ENCODE assay signal across 9 cellular contexts in genomic region chr1:109793486-109794318, GRCh38. TPM values are rescaled to one million over a fixed set of nuclear protein-coding genes. Genes with fewer than 3 reads are reported as not detected.
DNase-seq lines count a peak whose midpoint lies in the region; ATAC-seq and TF ChIP-seq lines count a peak whose summit lies in the region.
"Had no signal": no experiment of that assay in that cellular context is flagged by ENCODE, and none has a peak within 500 bp of the region (broad histone marks: within the 10 kb centered on the region; RNA-seq: fewer than 3 reads in every experiment).

No MANE protein-coding gene starts in this region.

- H3K9me3 Mint-ChIP-seq in T-helper 1 cell treated with Interleukin-12 subunit alpha and Interleukin-12 subunit beta and Interleukin-4 antibody, amounts not matched to agents 30 μg/mL and 1 μg/mL, for 36 hours = no peaks in the 10 kb centered on the region
- no peaks in the 10 kb centered on the region for H3K9me3 Mint-ChIP-seq in activated T-cell treated with anti-CD3 and anti-CD28 coated beads, Interleukin-2, amount 50 U/mL, for 24 hours

- WGBS in gastroesophageal sphincter (ENCODE audit: low coverage in 1 of 2), 2 donors = 47 to 53% methylated on average over 7 of the region's 11 CpGs
- 53 to 60% (median 58%) methylated on average over 11 of the region's 11 CpGs for WGBS in psoas muscle, 3 donors

- no peak overlapping the region for H3K4me3 ChIP-seq in gastroesophageal sphincter
- no peak overlapping the region for H3K4me3 ChIP-seq in psoas muscle

- no peak for TF ChIP-seq POLR2A in gastroesophageal sphincter (IDR thresholded peaks at IDR 0.05)

- no peaks in the 10 kb centered on the region for H3K27me3 Mint-ChIP-seq in T-helper 1 cell treated with Interleukin-12 subunit alpha and Interleukin-12 subunit beta and Interleukin-4 antibody, amounts not matched to agents 30 μg/mL and 1 μg/mL, for 36 hours (ENCODE audit: low read depth)
- H3K27me3 Mint-ChIP-seq in activated T-cell treated with anti-CD3 and anti-CD28 coated beads, Interleukin-2, amount 50 U/mL, for 24 hours = no peaks in the 10 kb centered on the region

- H3K36me3 Mint-ChIP-seq in T-helper 1 cell treated with Interleukin-12 subunit alpha and Interleukin-12 subunit beta and Interleukin-4 antibody, amounts not matched to agents 30 μg/mL and 1 μg/mL, for 36 hours (ENCODE audit: low read depth) = peaks cover 8% of the 10 kb centered on the region
- H3K36me3 Mint-ChIP-seq in activated T-cell treated with anti-CD3 and anti-CD28 coated beads, Interleukin-2, amount 50 U/mL, for 24 hours (ENCODE audit: low read depth) = no peaks in the 10 kb centered on the region

- ATAC-seq in gastroesophageal sphincter (peak; percentile 35), psoas muscle (peak in 3 of 4 donors; percentile 22 to 55 (median 23)), HG02840 (IDR thresholded peaks at IDR 0.05; ENCODE audit: low FRiP score, unreplicated experiment) (no peak)

- no peaks in the 10 kb centered on the region for H3K27me3 ChIP-seq in gastroesophageal sphincter
- H3K27me3 ChIP-seq in psoas muscle (ENCODE audit: insufficient read depth in 3 of 3, low read length in 2 of 3) = no peaks in the 10 kb centered on the region

- no peak for TF ChIP-seq CTCF in gastroesophageal sphincter (IDR thresholded peaks at IDR 0.05)
- TF ChIP-seq CTCF in psoas muscle (IDR thresholded peaks at IDR 0.05) = no peak

- intact Hi-C loops in psoas muscle (cut with DNase I) = loop anchor here (5.0 kb wide), 2 partner anchors 119 to 124 kb away; partner anchors contain the start of gene CSF1 (in 1 of the 2)

- peak overlapping the region; percentile 11 for H3K27ac Mint-ChIP-seq in T-helper 1 cell treated with Interleukin-12 subunit alpha and Interleukin-12 subunit beta and Interleukin-4 antibody, amounts not matched to agents 30 μg/mL and 1 μg/mL, for 36 hours
- H3K27ac Mint-ChIP-seq in activated T-cell treated with anti-CD3 and anti-CD28 coated beads, Interleukin-2, amount 50 U/mL, for 24 hours = peak overlapping the region; percentile 69

- H3K4me3 Mint-ChIP-seq in T-helper 1 cell treated with Interleukin-12 subunit alpha and Interleukin-12 subunit beta and Interleukin-4 antibody, amounts not matched to agents 30 μg/mL and 1 μg/mL, for 36 hours = no peak overlapping the region
- H3K4me3 Mint-ChIP-seq in activated T-cell treated with anti-CD3 and anti-CD28 coated beads, Interleukin-2, amount 50 U/mL, for 24 hours = no peak overlapping the region

- peaks cover 66% of the 10 kb centered on the region for H3K4me1 Mint-ChIP-seq in T-helper 1 cell treated with Interleukin-12 subunit alpha and Interleukin-12 subunit beta and Interleukin-4 antibody, amounts not matched to agents 30 μg/mL and 1 μg/mL, for 36 hours (ENCODE audit: low read depth)
- peaks cover 87% of the 10 kb centered on the region for H3K4me1 Mint-ChIP-seq in activated T-cell treated with anti-CD3 and anti-CD28 coated beads, Interleukin-2, amount 50 U/mL, for 24 hours (ENCODE audit: low read depth)

- no peak for TF ChIP-seq EP300 in gastroesophageal sphincter (IDR thresholded peaks at IDR 0.05)

- DNase-seq in T-helper 1 cell = no peak
- peak; percentile 73 for DNase-seq in NCI-H345 (lab: John Stamatoyannopoulos, UW)
- DNase-seq in activated T-cell treated with anti-CD3 and anti-CD28 coated beads, Interleukin-2, amount 50 U/mL, for 24 hours = peak; percentile 38
- peak in 1 of 2 donors; percentile 39 for DNase-seq in psoas muscle
- DNase-seq in mucosa of gallbladder (ENCODE audit: low spot score) = no peak

- peak overlapping the region in 3 of 4 donors; percentile 61 to 66 (median 64) for H3K27ac ChIP-seq in gastroesophageal sphincter
- peak overlapping the region; percentile 12 for H3K27ac ChIP-seq in psoas muscle
- H3K27ac ChIP-seq: C4-2B had no signal

- peaks cover 0 to 72% (median 54%) of the 10 kb centered on the region in 3 donors for H3K4me1 ChIP-seq in gastroesophageal sphincter
- peaks cover 20% of the 10 kb centered on the region for H3K4me1 ChIP-seq in psoas muscle

- H3K36me3 ChIP-seq in gastroesophageal sphincter (no peaks in the 10 kb centered on the region), psoas muscle (ENCODE audit: insufficient read depth in 1 of 2, low read depth in 1 of 2) (no peaks in the 10 kb centered on the region)

- H3K9me3 ChIP-seq in gastroesophageal sphincter = no peaks in the 10 kb centered on the region
- H3K9me3 ChIP-seq in psoas muscle = no peaks in the 10 kb centered on the region

RNA-seq across cellular contexts. Expression of gene EPS8L3, which starts 30.0 kb away (rescaled TPM):
- under 1 TPM in 1 of 4 donors, not detected in 3; 0.12 TPM for total RNA-seq in gastroesophageal sphincter
- total RNA-seq in psoas muscle = under 1 TPM in 1 of 4 donors, not detected in 3; 0.64 TPM
- under 1 TPM in 2 of 3 donors, not detected in 1; 0.03 to 0.57 TPM for polyA plus RNA-seq in psoas muscle
- total RNA-seq in mucosa of gallbladder = 459 TPM

RNA-seq across cellular contexts. Expression of gene GSTM3, which starts 52.9 kb away (rescaled TPM):
- total RNA-seq in gastroesophageal sphincter (10 to 100 TPM; 70.1 to 90.9 (median 80.1) TPM), psoas muscle (10 to 100 TPM; 10.1 to 49.4 (median 25.4) TPM), mucosa of gallbladder (40.6 TPM)
- 10 to 100 TPM; 39.8 to 79.8 (median 42.3) TPM for polyA plus RNA-seq in psoas muscle

Comparison
In these comparisons a context has a peak if more than half of its experiments do, and no peak if none do; other contexts are left out.
1. DNase-seq: peak in NCI-H345 (single experiment) and activated T-cell treated with anti-CD3 and anti-CD28 coated beads, Interleukin-2, amount 50 U/mL, for 24 hours (single experiment); none in T-helper 1 cell (0 of 5) and mucosa of gallbladder (single experiment).
2. RNA of gene EPS8L3, which starts 30.0 kb away (total RNA-seq): 459 TPM in mucosa of gallbladder (single experiment); 0.64 TPM in psoas muscle and 0.12 TPM in gastroesophageal sphincter; every median in the first group is over 100 times any median in the second.